In genomic region chr3:72480366-72480765, GRCh38 we compare ENCODE assay signal across 23 cellular contexts. TPM values are rescaled to one million over a fixed set of nuclear protein-coding genes. Genes with fewer than 3 reads are reported as not detected.
DNase-seq lines count a peak whose midpoint lies in the region; ATAC-seq, FAIRE-seq and TF ChIP-seq lines count a peak whose summit lies in the region.
"Had no signal": no experiment of that assay in that cellular context is flagged by ENCODE, and none has a peak within 500 bp of the region (broad histone marks: within the 10 kb centered on the region; RNA-seq: fewer than 3 reads in every experiment).

No MANE protein-coding gene starts in this region.

- H2AFZ ChIP-seq in K562 (ENCODE audit: low read depth, low read length): no peak overlapping the region
- H2AFZ ChIP-seq: GM23338 had no signal

- TF ChIP-seq CTCF in K562 (IDR thresholded peaks at IDR 0.05 in 2 of 3, conservative IDR thresholded peaks at IDR 0.05 in 1 of 3; ENCODE audit: insufficient read depth in 2 of 3, low read depth in 1 of 3, low read length in 3 of 3): no peak

- H3K4me2 ChIP-seq in K562 (ENCODE audit: insufficient read depth, low read length): no peak overlapping the region
- H3K4me2 ChIP-seq: GM23338 had no signal

- intact Hi-C loops in activated CD4-positive, alpha-beta T cell treated with anti-CD3 and anti-CD28 coated beads for 36 hours (cut with DNase I, micrococcal nuclease): loop anchor here (5.0 to 10.0 kb wide), 6 partner anchors 56 to 756 kb away; partner anchors contain the start of gene EIF4E3 (in 1 of the 2)
- intact Hi-C loops in K562 (cut with micrococcal nuclease): no loop called here

- H3K79me2 ChIP-seq in K562 (ENCODE audit: control insufficient read depth, insufficient read depth, low read length): no peaks in the 10 kb centered on the region

- H3K9me1 ChIP-seq in K562 (ENCODE audit: control insufficient read depth, insufficient read depth, low read length): no peaks in the 10 kb centered on the region

- H3K36me3 Mint-ChIP-seq in activated CD4-positive, alpha-beta T cell treated with anti-CD3 and anti-CD28 coated beads for 36 hours (ENCODE audit: low read depth): peaks cover 21% of the 10 kb centered on the region
- peaks cover 8% of the 10 kb centered on the region for H3K36me3 Mint-ChIP-seq in activated naive CD8-positive, alpha-beta T cell
- peaks cover 12% of the 10 kb centered on the region for H3K36me3 Mint-ChIP-seq in activated naive CD8-positive, alpha-beta T cell treated with anti-CD3 and anti-CD28 coated beads for 36 hours
- H3K36me3 Mint-ChIP-seq: CD8-positive, alpha-beta T cell had no signal

- TF ChIP-seq POLR2A in K562 (conservative IDR thresholded peaks at IDR 0.05): no peak

- H4K20me1 ChIP-seq in K562 (replicated peaks; ENCODE audit: control insufficient read depth, insufficient read depth, low read length): no peaks in the 10 kb centered on the region

- no peak for DNase-seq in activated CD4-positive, alpha-beta T cell treated with anti-CD3 and anti-CD28 coated beads for 36 hours
- DNase-seq in activated CD4-positive, alpha-beta T cell treated with anti-CD3 and anti-CD28 coated beads, Interleukin-2, amount 50 U/mL, for 48 hours: no peak
- DNase-seq in activated naive CD8-positive, alpha-beta T cell treated with anti-CD3 and anti-CD28 coated beads for 36 hours: no peak
- DNase-seq in K562 (ENCODE audit: extremely low read depth in 1 of 4, low spot score in 3 of 4): no peak
- DNase-seq in Kasumi-1 (lab: John Stamatoyannopoulos, UW): no peak
- DNase-seq in caudate nucleus (lab: John Stamatoyannopoulos, UW): no peak
- DNase-seq: AML-193; C1 segment of cervical spinal cord; CD8-positive, alpha-beta T cell; DND-41; HCEC 1CT; KG1; NCI-H1694; NCI-H2081 treated with DMSO at 0.1 percent for 48 hours; NCI-H446; NCI-H526; OCI-M1; SJCRH30 had no signal

- H3K36me3 ChIP-seq in K562 (ENCODE audit: control insufficient read depth, insufficient read depth, low read length): no peaks in the 10 kb centered on the region
- H3K36me3 ChIP-seq: SJCRH30 had no signal

- H3K9me3 Mint-ChIP-seq in activated CD4-positive, alpha-beta T cell treated with anti-CD3 and anti-CD28 coated beads for 36 hours (ENCODE audit: low read depth): peaks cover 9% of the 10 kb centered on the region
- H3K9me3 Mint-ChIP-seq in activated naive CD8-positive, alpha-beta T cell (ENCODE audit: low read depth): peaks cover 9% of the 10 kb centered on the region
- peaks cover 9% of the 10 kb centered on the region for H3K9me3 Mint-ChIP-seq in activated naive CD8-positive, alpha-beta T cell treated with anti-CD3 and anti-CD28 coated beads for 36 hours
- H3K9me3 Mint-ChIP-seq: CD8-positive, alpha-beta T cell; GM23338 had no signal

- FAIRE-seq in K562 (lab: Jason Lieb, UNC): no peak
- FAIRE-seq: GM12891, RCC 7860 had no signal

- no peaks in the 10 kb centered on the region for H3K9me3 ChIP-seq in K562 (replicated peaks; ENCODE audit: control insufficient read depth, insufficient read depth, low read depth, low read length)
- H3K9me3 ChIP-seq: SJCRH30 had no signal

- in situ Hi-C loops in K562 (cut with MboI): no loop called here

- H3K27ac ChIP-seq in K562 (ENCODE audit: extremely low read depth, low read depth, low read length) (no peak overlapping the region), caudate nucleus (ENCODE audit: low read depth, low read length) (no peak overlapping the region)
- H3K27ac ChIP-seq: SJCRH30 had no signal

- no peaks in the 10 kb centered on the region for H3K27me3 Mint-ChIP-seq in activated CD4-positive, alpha-beta T cell treated with anti-CD3 and anti-CD28 coated beads for 36 hours
- H3K27me3 Mint-ChIP-seq in activated naive CD8-positive, alpha-beta T cell: no peaks in the 10 kb centered on the region
- no peaks in the 10 kb centered on the region for H3K27me3 Mint-ChIP-seq in activated naive CD8-positive, alpha-beta T cell treated with anti-CD3 and anti-CD28 coated beads for 36 hours

- H3K4me1 ChIP-seq in K562 (replicated peaks in 1 of 2; ENCODE audit: control insufficient read depth in 2 of 2, insufficient read depth in 2 of 2, low read length in 2 of 2): peaks cover 0 to 9% of the 10 kb centered on the region in 2 experiments; a peak in 3 of 5 replicates

- no peak overlapping the region for H3K4me3 Mint-ChIP-seq in activated CD4-positive, alpha-beta T cell treated with anti-CD3 and anti-CD28 coated beads for 36 hours
- no peak overlapping the region for H3K4me3 Mint-ChIP-seq in activated naive CD8-positive, alpha-beta T cell
- no peak overlapping the region for H3K4me3 Mint-ChIP-seq in activated naive CD8-positive, alpha-beta T cell treated with anti-CD3 and anti-CD28 coated beads for 36 hours
- H3K4me3 Mint-ChIP-seq: CD8-positive, alpha-beta T cell; GM23338 had no signal

- peaks cover 71% of the 10 kb centered on the region for H3K4me1 Mint-ChIP-seq in activated CD4-positive, alpha-beta T cell treated with anti-CD3 and anti-CD28 coated beads for 36 hours
- peaks cover 43% of the 10 kb centered on the region for H3K4me1 Mint-ChIP-seq in activated naive CD8-positive, alpha-beta T cell (ENCODE audit: low read depth)
- H3K4me1 Mint-ChIP-seq in activated naive CD8-positive, alpha-beta T cell treated with anti-CD3 and anti-CD28 coated beads for 36 hours: peaks cover 30% of the 10 kb centered on the region

- no peak for ATAC-seq in activated CD4-positive, alpha-beta T cell treated with anti-CD3 and anti-CD28 coated beads for 36 hours
- ATAC-seq in K562 (peak; percentile 45; the same call in 2 of the 3 replicates), GM18870 (IDR thresholded peaks at IDR 0.05; ENCODE audit: unreplicated experiment) (no peak)
- ATAC-seq: CD8-positive, alpha-beta T cell; GM23338 had no signal

- peak overlapping the region; percentile 88 for H3K27ac Mint-ChIP-seq in activated CD4-positive, alpha-beta T cell treated with anti-CD3 and anti-CD28 coated beads for 36 hours
- peak overlapping the region; percentile 30 for H3K27ac Mint-ChIP-seq in activated naive CD8-positive, alpha-beta T cell
- no peak overlapping the region for H3K27ac Mint-ChIP-seq in activated naive CD8-positive, alpha-beta T cell treated with anti-CD3 and anti-CD28 coated beads for 36 hours
- H3K27ac Mint-ChIP-seq: CD8-positive, alpha-beta T cell; GM23338 had no signal

- no peak overlapping the region for H3K9ac ChIP-seq in K562 (ENCODE audit: insufficient read depth in 1 of 2, low read depth in 2 of 2, low read length in 2 of 2)

- POLR2A ChIA-PET in activated CD4-positive, alpha-beta T cell treated with anti-CD3 and anti-CD28 coated beads for 36 hours (lab: Charles Lee): no interaction called here
- POLR2A ChIA-PET in K562 (lab: Yijun Ruan, JAX): interaction anchor here (0.6 kb wide), 1 partner anchor 557 kb away, joined by 3 read pairs; no protein-coding TSS in a partner anchor

- no TSS peak for BruUV-seq in K562 (replicated peaks; lab: Mats Ljungman, UMichigan)

- no peak for TF ChIP-seq RAD21 in K562 (CRISPR knock-in tag; conservative IDR thresholded peaks at IDR 0.05 in 1 of 2, IDR thresholded peaks at IDR 0.05 in 1 of 2)

- CTCF ChIA-PET in activated CD4-positive, alpha-beta T cell treated with anti-CD3 and anti-CD28 coated beads for 36 hours (lab: Charles Lee): no interaction called here
- CTCF ChIA-PET in K562 (lab: Yijun Ruan, JAX; ENCODE audit: low intra/inter-chr PET ratio): no interaction called here

- no peaks in the 10 kb centered on the region for H3K27me3 ChIP-seq in K562 (ENCODE audit: control insufficient read depth in 2 of 2, insufficient read depth in 2 of 2, low read length in 2 of 2)
- H3K27me3 ChIP-seq: SJCRH30 had no signal

- no peak for TF ChIP-seq EP300 in K562 (IDR thresholded peaks at IDR 0.05; ENCODE audit: low read length)

- H3K4me3 ChIP-seq in K562: no peak overlapping the region
- H3K4me3 ChIP-seq: GM23338, SJCRH30 had no signal

TF ChIP-seq in K562, 482 proteins besides CTCF, POLR2A, EP300 and RAD21 (continues in another document):
- no peak for TF ChIP-seq GABPB1 (CRISPR knock-in tag; IDR thresholded peaks at IDR 0.05)
- no peak for TF ChIP-seq ZSCAN29 (IDR thresholded peaks at IDR 0.05)
- TF ChIP-seq BRF2 (IDR thresholded peaks at IDR 0.05; ENCODE audit: borderline replicate concordance, insufficient read depth, insufficient read length): no peak
- TF ChIP-seq ZNF780A (CRISPR knock-in tag; IDR thresholded peaks at IDR 0.05): no peak
- TF ChIP-seq ELF4 (CRISPR knock-in tag; IDR thresholded peaks at IDR 0.05): no peak
- TF ChIP-seq RBBP5 (IDR thresholded peaks at IDR 0.05; ENCODE audit: borderline replicate concordance, insufficient read depth, low read length, poor library complexity, severe bottlenecking): no peak
- no peak for TF ChIP-seq CBFA2T2 (conservative IDR thresholded peaks at IDR 0.05)

RNA-seq across cellular contexts. Expression of gene RYBP, which starts 33.9 kb away (rescaled TPM):
- 10 to 100 TPM; 31.0 to 34.0 TPM for total RNA-seq in activated CD4-positive, alpha-beta T cell treated with anti-CD3 and anti-CD28 coated beads for 36 hours
- 10 to 100 TPM; 16.3 to 16.4 TPM for total RNA-seq in activated naive CD8-positive, alpha-beta T cell treated with anti-CD3 and anti-CD28 coated beads for 36 hours
- 4.0 and 11.2 TPM in 2 replicates for total RNA-seq in K562 (2011; cell fraction: chromatin; rRNA removed; ENCODE audit: low replicate concordance)
- 2.7 and 3.4 TPM in 2 replicates for total RNA-seq in K562 (2011; cell fraction: nucleolus; rRNA removed)
- total RNA-seq in K562 (2011; cell fraction: nucleoplasm; rRNA removed): 7.3 and 13.5 TPM in 2 replicates
- 4.9 and 6.6 TPM in 2 replicates for total RNA-seq in K562 (2014; rRNA removed)
- total RNA-seq in K562 (2014; rRNA removed; fragmentation: Illumina TruSeq; extraction: Trizol): 13.4 and 13.8 TPM in 2 replicates
- 13.2 and 14.8 TPM in 2 replicates for total RNA-seq in K562 (2015; rRNA removed; fragmentation: Illumina TruSeq; extraction: Trizol)
- 12.6 and 13.5 TPM in 2 replicates for total RNA-seq in K562 (2021)
- 6.0 and 9.6 TPM in 2 replicates for polyA plus RNA-seq in K562 (2011; rRNA removed)
- 1.9 and 3.6 TPM in 2 replicates for polyA plus RNA-seq in K562 (2011; cell fraction: cytosol; rRNA removed)
- 4.8 and 5.3 TPM in 2 replicates for polyA plus RNA-seq in K562 (2011; cell fraction: nucleus; rRNA removed)
- polyA plus RNA-seq in K562 (2012): 11.9 and 12.6 TPM in 2 replicates
- polyA plus RNA-seq in K562 (2014; fragmentation: Illumina TruSeq; extraction: Trizol): 14.7 and 16.6 TPM in 2 replicates
- polyA plus RNA-seq in K562 (2014; fragmentation: Nextera tagmentation; extraction: Ambion mirVana): 1 to 10 TPM; 4.8 to 4.9 TPM
- 9.0 and 9.1 TPM in 2 replicates for polyA plus RNA-seq in K562 (2014; rRNA removed)
- polyA minus RNA-seq in K562 (2011; rRNA and poly(A)+ RNA removed): 9.1 and 10.5 TPM in 2 replicates
- polyA minus RNA-seq in K562 (2011; cell fraction: cytosol; rRNA and poly(A)+ RNA removed): 3.8 and 5.9 TPM in 2 replicates
- 4.4 and 7.7 TPM in 2 replicates for polyA minus RNA-seq in K562 (2011; cell fraction: nucleus; rRNA and poly(A)+ RNA removed)
